In the genomic region with DNA sequence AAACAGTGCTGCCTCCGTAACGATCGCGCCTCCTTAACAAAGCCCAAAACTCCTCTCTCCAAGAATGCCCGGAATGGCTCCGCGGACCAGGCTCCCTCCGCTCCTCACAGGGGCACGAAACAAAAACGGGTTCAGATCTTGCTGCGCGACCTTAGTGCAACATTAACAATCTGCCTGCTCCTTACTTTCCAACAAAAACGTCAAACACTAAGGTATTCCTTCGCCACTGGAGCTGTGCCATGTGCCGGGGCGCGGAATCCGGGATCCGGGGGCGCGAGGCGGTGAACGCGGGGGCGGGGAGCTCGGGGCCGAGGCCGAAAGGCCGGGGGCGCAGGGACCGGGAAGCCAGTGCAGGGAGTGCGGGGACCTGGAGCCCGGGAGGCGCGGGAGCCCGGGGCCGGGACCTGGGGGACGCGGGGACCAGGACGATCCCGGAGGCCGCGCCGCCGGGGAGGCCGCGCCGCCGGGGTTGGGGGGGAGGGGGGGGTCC, we compare ENCODE assay signal across 8 cellular contexts. TPM values are rescaled to one million over a fixed set of nuclear protein-coding genes. Genes with fewer than 3 reads are reported as not detected.
DNase-seq lines count a peak whose midpoint lies in the region; ATAC-seq and TF ChIP-seq lines count a peak whose summit lies in the region.

No MANE protein-coding gene starts in this region.

- H3K27me3 Mint-ChIP-seq in activated naive CD8-positive, alpha-beta T cell treated with anti-CD3 and anti-CD28 coated beads, Interleukin-2, amount 50 U/mL, for 24 hours, result peaks cover 21% of the 10 kb centered on the region

- DNase-seq in AG20443 (ENCODE audit: low spot score) (peak; percentile 50), LoVo (ENCODE audit: low spot score) (peak; percentile 20), right atrium auricular region (ENCODE audit: low spot score) (no peak), retinal pigment epithelial cell (ENCODE audit: low read depth) (no peak), middle frontal gyrus (ENCODE audit: extremely low spot score, low spot score) (no peak)
- peak; percentile 12 for DNase-seq in activated naive CD8-positive, alpha-beta T cell treated with anti-CD3 and anti-CD28 coated beads, Interleukin-2, amount 50 U/mL, for 24 hours

- peak; percentile 22 for ATAC-seq in GM19324 (IDR thresholded peaks at IDR 0.05; ENCODE audit: low FRiP score, unreplicated experiment)
- ATAC-seq in activated naive CD8-positive, alpha-beta T cell treated with anti-CD3 and anti-CD28 coated beads, Interleukin-2, amount 50 U/mL, for 24 hours, result peak; percentile 33
- no peak for ATAC-seq in HG03135 (IDR thresholded peaks at IDR 0.05; ENCODE audit: unreplicated experiment)

- peak overlapping the region; percentile 81 to 82 for H3K4me3 ChIP-seq in right atrium auricular region
- peak overlapping the region; percentile 66 for H3K4me3 ChIP-seq in retinal pigment epithelial cell (ENCODE audit: low read length)

- peaks cover 0 to 18% of the 10 kb centered on the region in 2 donors for H3K4me1 ChIP-seq in right atrium auricular region

- H3K9me3 ChIP-seq in right atrium auricular region, result no peaks in the 10 kb centered on the region

- H3K27me3 ChIP-seq in right atrium auricular region, result no peaks in the 10 kb centered on the region

- H3K36me3 Mint-ChIP-seq in activated naive CD8-positive, alpha-beta T cell treated with anti-CD3 and anti-CD28 coated beads, Interleukin-2, amount 50 U/mL, for 24 hours (ENCODE audit: low read depth), result no peaks in the 10 kb centered on the region

- no peaks in the 10 kb centered on the region for H3K9me3 Mint-ChIP-seq in activated naive CD8-positive, alpha-beta T cell treated with anti-CD3 and anti-CD28 coated beads, Interleukin-2, amount 50 U/mL, for 24 hours

- H3K4me1 Mint-ChIP-seq in activated naive CD8-positive, alpha-beta T cell treated with anti-CD3 and anti-CD28 coated beads, Interleukin-2, amount 50 U/mL, for 24 hours, result peaks cover 15% of the 10 kb centered on the region

- peak overlapping the region; percentile 88 for H3K4me3 Mint-ChIP-seq in activated naive CD8-positive, alpha-beta T cell treated with anti-CD3 and anti-CD28 coated beads, Interleukin-2, amount 50 U/mL, for 24 hours

- peak overlapping the region; percentile 72 to 79 for H3K27ac ChIP-seq in right atrium auricular region

- H3K36me3 ChIP-seq in right atrium auricular region, result no peaks in the 10 kb centered on the region

- no peak for TF ChIP-seq CTCF in right atrium auricular region (IDR thresholded peaks at IDR 0.05)
- TF ChIP-seq CTCF in retinal pigment epithelial cell (conservative IDR thresholded peaks at IDR 0.05; ENCODE audit: low read depth, low read length), result no peak

- H3K27ac Mint-ChIP-seq in activated naive CD8-positive, alpha-beta T cell treated with anti-CD3 and anti-CD28 coated beads, Interleukin-2, amount 50 U/mL, for 24 hours, result peak overlapping the region; percentile 52

RNA-seq across cellular contexts. Expression of gene CYFIP1, which starts 0.4 kb away (rescaled TPM):
- total RNA-seq in right atrium auricular region, result 10 to 100 TPM; 21.1 to 32.7 TPM

RNA-seq across cellular contexts. Expression of gene TUBGCP5, which starts 59.6 kb away (rescaled TPM):
- 10 to 100 TPM in 1 of 2 donors, 1 to 10 TPM in 1; 6.8 to 11.6 TPM for total RNA-seq in right atrium auricular region

Comparison
In these comparisons a context has a peak if more than half of its experiments do, and no peak if none do; other contexts are left out.
1. DNase-seq: peak in AG20443 (single experiment), LoVo (single experiment) and activated naive CD8-positive, alpha-beta T cell treated with anti-CD3 and anti-CD28 coated beads, Interleukin-2, amount 50 U/mL, for 24 hours (single experiment); none in right atrium auricular region (single experiment), retinal pigment epithelial cell (single experiment) and middle frontal gyrus (single experiment).